ENCODE assay signal across 8 cellular contexts in genomic region chr1:19644761-19645543, GRCh38. TPM values are rescaled to one million over a fixed set of nuclear protein-coding genes. Genes with fewer than 3 reads are reported as not detected.
A peak's percentile ranks its signal among the peaks of the same experiment; 100 is the strongest.
DNase-seq lines count a peak whose midpoint lies in the region; ATAC-seq, FAIRE-seq and TF ChIP-seq lines count a peak whose summit lies in the region.

No MANE protein-coding gene starts in this region.

- H3K27ac ChIP-seq in RWPE1: peak overlapping the region; percentile 93
- H3K27ac ChIP-seq in GM12878 (ENCODE audit: control insufficient read depth, insufficient read depth): no peak overlapping the region

- no peak for TF ChIP-seq EP300 in GM12878 (IDR thresholded peaks at IDR 0.05; ENCODE audit: borderline replicate concordance in 1 of 2, control insufficient read depth in 1 of 2, low read depth in 2 of 2, low read length in 2 of 2)

- BruUV-seq in GM12878 (replicated peaks; lab: Mats Ljungman, UMichigan): no TSS peak

- H4K20me1 ChIP-seq in GM12878 (ENCODE audit: control insufficient read depth, insufficient read depth): no peaks in the 10 kb centered on the region

- CTCF ChIA-PET in RWPE1 (lab: Yijun Ruan, JAX): interaction anchor here (0.6 kb wide), 1 partner anchor 8 kb away, joined by 6 read pairs; no protein-coding TSS in a partner anchor
- CTCF ChIA-PET in GM12878 (lab: Yijun Ruan, JAX): no interaction called here

- peaks cover 2 to 6% of the 10 kb centered on the region in 2 experiments for H3K27me3 ChIP-seq in GM12878 (replicated peaks in 1 of 2; ENCODE audit: control insufficient read depth in 2 of 2, insufficient read depth in 2 of 2, low read length in 1 of 2)

- H2AFZ ChIP-seq in GM12878 (ENCODE audit: control insufficient read depth, low read depth, low read length): peak overlapping the region; percentile 61

- RAD21 ChIA-PET in GM12878 (lab: Charles Lee; ENCODE audit: unreplicated experiment): no interaction called here

- peak; percentile 47 for DNase-seq in RWPE1 (ENCODE audit: low spot score)
- DNase-seq in GM12878 (ENCODE audit: low read depth, low spot score): no peak
- peak; percentile 35 for DNase-seq in iPS-NIHi7 (ENCODE audit: extremely low spot score)
- peak; percentile 54 for DNase-seq in stimulated activated CD4-positive, alpha-beta T cell treated with anti-CD3 and anti-CD28 coated beads, Interleukin-1b, Interleukin-23, amount 100 ng/mL, for 48 hours
- no peak for DNase-seq in NCI-H1048 (lab: John Stamatoyannopoulos, UW)
- DNase-seq in CD1c-positive myeloid dendritic cell (ENCODE audit: extremely low spot score): no peak

- H3K4me2 ChIP-seq in GM12878 (ENCODE audit: control insufficient read depth, insufficient read depth): peak overlapping the region; percentile 92

- H3K36me3 ChIP-seq in GM12878 (ENCODE audit: control insufficient read depth in 2 of 2, insufficient read depth in 2 of 2, low read length in 1 of 2): no peaks in the 10 kb centered on the region

- POLR2A ChIA-PET in RWPE1 (lab: Yijun Ruan, JAX; ENCODE audit: low non-redundant PET): no interaction called here
- POLR2A ChIA-PET in GM12878 (lab: Charles Lee): no interaction called here

- SMC1A ChIA-PET in GM12878 (lab: Charles Lee; ENCODE audit: uncharacterized antibody, unreplicated experiment): no interaction called here

- peak; percentile 12 for ATAC-seq in GM21737 (IDR thresholded peaks at IDR 0.05; ENCODE audit: unreplicated experiment)
- peak; percentile 45 for ATAC-seq in GM12878
- ATAC-seq in HG02973 (IDR thresholded peaks at IDR 0.05; ENCODE audit: unreplicated experiment): no peak

- H3K4me1 ChIP-seq in GM12878 (ENCODE audit: control insufficient read depth, insufficient read depth, low read length): peaks cover 3% of the 10 kb centered on the region; the same call in 1 of the 2 replicates

- no peak for TF ChIP-seq POLR2A in GM12878 (IDR thresholded peaks at IDR 0.05; ENCODE audit: low read depth, low read length)

- no peaks in the 10 kb centered on the region for H3K79me2 ChIP-seq in GM12878 (ENCODE audit: control insufficient read depth, insufficient read depth, low read length)

- FAIRE-seq in GM12878 (lab: Jason Lieb, UNC): no peak

- WGBS in GM12878 (ENCODE audit: insufficient coverage, insufficient replicate concordance, low lambda C conversion rate, missing lambda C conversion rate): 16% methylated on average over 64 of the region's 68 CpGs

- H3K4me3 ChIP-seq in GM12878: peak overlapping the region; percentile 68

- intact Hi-C loops in GM12878 (cut with micrococcal nuclease; ENCODE audit: unreplicated experiment): no loop called here

- in situ Hi-C loops in GM12878 (cut with MboI): loop anchor here (5.0 kb wide), 1 partner anchor 253 kb away; no protein-coding TSS in a partner anchor

- no peak for TF ChIP-seq CTCF in RWPE1 (conservative IDR thresholded peaks at IDR 0.05; ENCODE audit: low read depth)
- TF ChIP-seq CTCF in GM12878 (IDR thresholded peaks at IDR 0.05 in 2 of 3, conservative IDR thresholded peaks at IDR 0.05 in 1 of 3; ENCODE audit: control insufficient read depth in 2 of 3, extremely low read depth in 1 of 3, insufficient read depth in 1 of 3, low read depth in 3 of 3, low read length in 3 of 3): no peak

- no peaks in the 10 kb centered on the region for H3K9me3 ChIP-seq in GM12878 (replicated peaks; ENCODE audit: control insufficient read depth, insufficient read depth, low read length)

- H3K9ac ChIP-seq in GM12878 (ENCODE audit: control insufficient read depth, insufficient read depth, low read length): no peak overlapping the region; the same call in 1 of the 2 replicates

- TF ChIP-seq RAD21 in GM12878 (IDR thresholded peaks at IDR 0.05; ENCODE audit: insufficient read depth, low read depth, low read length): no peak

TF ChIP-seq in GM12878, 131 proteins besides CTCF, POLR2A, EP300 and RAD21 (continues in another document):
- TF ChIP-seq PKNOX1 (IDR thresholded peaks at IDR 0.05): 0 out of 2 replicates have a peak, but pooled peaks have one; percentile 8
- no peak for TF ChIP-seq RAD51 (IDR thresholded peaks at IDR 0.05)
- no peak for TF ChIP-seq TBL1XR1 (IDR thresholded peaks at IDR 0.05; ENCODE audit: low read depth, low read length)
- TF ChIP-seq GABPA (IDR thresholded peaks at IDR 0.05; ENCODE audit: low read depth): peak; percentile 61; the same call in 1 of the 2 replicates
- no peak for TF ChIP-seq HSF1 (IDR thresholded peaks at IDR 0.05; ENCODE audit: low read depth, low read length)
- 0 out of 2 replicates have a peak, but pooled peaks have one; percentile 28 for TF ChIP-seq NBN (IDR thresholded peaks at IDR 0.05)
- no peak for TF ChIP-seq SUPT20H (IDR thresholded peaks at IDR 0.05; ENCODE audit: borderline replicate concordance, control insufficient read depth, low read depth, low read length)
- TF ChIP-seq CHD2 (IDR thresholded peaks at IDR 0.05; ENCODE audit: borderline replicate concordance, low read depth, low read length): no peak
- TF ChIP-seq HCFC1 (IDR thresholded peaks at IDR 0.05; ENCODE audit: low read length): no peak
- TF ChIP-seq TCF12 (IDR thresholded peaks at IDR 0.05; ENCODE audit: low read depth, low read length): no peak
- no peak for TF ChIP-seq ZNF207 (IDR thresholded peaks at IDR 0.05; ENCODE audit: borderline replicate concordance)
- TF ChIP-seq HDGF (IDR thresholded peaks at IDR 0.05): 0 out of 2 replicates have a peak, but pooled peaks have one; percentile 37
- no peak for TF ChIP-seq USF2 (IDR thresholded peaks at IDR 0.05; ENCODE audit: borderline replicate concordance, low read depth, low read length)

RNA-seq across cellular contexts. Expression of gene NBL1, which starts 0.8 kb away (rescaled TPM):
- 0.29 and 0.94 TPM in 2 replicates for total RNA-seq in GM12878 (2013; cell fraction: nucleolus; rRNA removed)
- 1.0 and 1.8 TPM in 2 replicates for total RNA-seq in GM12878 (2014; rRNA removed)
- total RNA-seq in GM12878 (2014; rRNA removed; fragmentation: Illumina TruSeq; extraction: Trizol): 0.69 and 0.81 TPM in 2 replicates
- 1.9 and 2.4 TPM in 2 replicates for total RNA-seq in GM12878 (2021)
- 0.59 TPM for polyA plus RNA-seq in GM12878 (2011; ENCODE audit: low read depth)
- polyA plus RNA-seq in GM12878 (2011; rRNA removed): 0.35 and 0.83 TPM in 2 replicates
- polyA plus RNA-seq in GM12878 (2011; cell fraction: cytosol; rRNA removed): 0.75 and 2.0 TPM in 2 replicates
- 0.47 and 1.1 TPM in 2 replicates for polyA plus RNA-seq in GM12878 (2011; cell fraction: nucleus; rRNA removed)
- polyA plus RNA-seq in GM12878 (2012): 1.2 and 1.4 TPM in 2 replicates
- 0.14 and 0.40 TPM in 2 replicates for polyA plus RNA-seq in GM12878 (2014; fragmentation: Illumina TruSeq; extraction: Trizol)
- polyA plus RNA-seq in GM12878 (2014; fragmentation: Nextera tagmentation; extraction: Ambion mirVana): under 1 TPM in 1 of 2 experiments, not detected in 1; 0.13 TPM
- polyA plus RNA-seq in GM12878 (2014; rRNA removed): 0.82 and 1.2 TPM in 2 replicates
- under 1 TPM; 0.36 to 0.45 TPM for polyA plus RNA-seq in GM12878 (2016; fragmentation: Nextera tagmentation; extraction: Ambion mirVana)
- polyA minus RNA-seq in GM12878 (2011; rRNA and poly(A)+ RNA removed): 0.41 and 0.73 TPM in 2 replicates
- polyA minus RNA-seq in GM12878 (2011; cell fraction: cytosol; rRNA and poly(A)+ RNA removed): 1.5 and 3.0 TPM in 2 replicates
- polyA minus RNA-seq in GM12878 (2011; cell fraction: nucleus; rRNA and poly(A)+ RNA removed): 0.36 and 0.77 TPM in 2 replicates

RNA-seq across cellular contexts. Expression of gene HTR6, which starts 19.7 kb away (rescaled TPM):
- 0.38 TPM in 1 of 2 replicates, not detected in the other for total RNA-seq in GM12878 (2013; cell fraction: nucleolus; rRNA removed)
- 1.0 and 1.2 TPM in 2 replicates for total RNA-seq in GM12878 (2014; rRNA removed)
- total RNA-seq in GM12878 (2014; rRNA removed; fragmentation: Illumina TruSeq; extraction: Trizol): 0.28 and 0.31 TPM in 2 replicates
- total RNA-seq in GM12878 (2021): 4.3 and 5.3 TPM in 2 replicates
- not detected for polyA plus RNA-seq in GM12878 (2011; ENCODE audit: low read depth)
- polyA plus RNA-seq in GM12878 (2011; rRNA removed): 0.03 TPM in 1 of 2 replicates, not detected in the other
- 0.12 and 0.15 TPM in 2 replicates for polyA plus RNA-seq in GM12878 (2011; cell fraction: cytosol; rRNA removed)
- 0.41 and 0.49 TPM in 2 replicates for polyA plus RNA-seq in GM12878 (2011; cell fraction: nucleus; rRNA removed)
- 0.37 and 0.69 TPM in 2 replicates for polyA plus RNA-seq in GM12878 (2012)
- 0.22 TPM in 1 of 2 replicates, not detected in the other for polyA plus RNA-seq in GM12878 (2014; fragmentation: Illumina TruSeq; extraction: Trizol)
- not detected for polyA plus RNA-seq in GM12878 (2014; fragmentation: Nextera tagmentation; extraction: Ambion mirVana)
- polyA plus RNA-seq in GM12878 (2014; rRNA removed): 2.7 and 3.8 TPM in 2 replicates
- 1 to 10 TPM; 2.2 to 2.5 TPM for polyA plus RNA-seq in GM12878 (2016; fragmentation: Nextera tagmentation; extraction: Ambion mirVana)
- 0.10 TPM in 1 of 2 replicates, not detected in the other for polyA minus RNA-seq in GM12878 (2011; rRNA and poly(A)+ RNA removed)
- polyA minus RNA-seq in GM12878 (2011; cell fraction: cytosol; rRNA and poly(A)+ RNA removed): 0.42 TPM in 1 of 2 replicates, not detected in the other
- 0.29 TPM in 1 of 2 replicates, not detected in the other for polyA minus RNA-seq in GM12878 (2011; cell fraction: nucleus; rRNA and poly(A)+ RNA removed)

Comparison
In these comparisons a context has a peak if more than half of its experiments do, and no peak if none do; other contexts are left out.
1. DNase-seq: peak in RWPE1 (single experiment), iPS-NIHi7 (single experiment) and stimulated activated CD4-positive, alpha-beta T cell treated with anti-CD3 and anti-CD28 coated beads, Interleukin-1b, Interleukin-23, amount 100 ng/mL, for 48 hours (single experiment); none in GM12878 (single experiment), NCI-H1048 (single experiment) and CD1c-positive myeloid dendritic cell (single experiment).